In genomic region chr6:33707771-33708170, GRCh38 we compare ENCODE assay signal across 23 cellular contexts. TPM values are rescaled to one million over a fixed set of nuclear protein-coding genes. Genes with fewer than 3 reads are reported as not detected.
"Had no signal": no experiment of that assay in that cellular context is flagged by ENCODE, and none has a peak within 500 bp of the region (broad histone marks: within the 10 kb centered on the region; RNA-seq: fewer than 3 reads in every experiment).

No MANE protein-coding gene starts in this region.

- H3K4me3 ChIP-seq: coronary artery, gastrocnemius medialis, heart left ventricle, right atrium auricular region, skin epidermis, stomach, vagina had no signal

- DNase-seq: activated CD4-positive, alpha-beta T cell treated with anti-CD3 and anti-CD28 coated beads, Interleukin-2, amount 10 ng/mL, durations not matched to agents 24 days and 14 days; activated CD8-positive, alpha-beta memory T cell treated with anti-CD3 and anti-CD28 coated beads, Interleukin-2, amount 50 U/mL, for 4 hours; activated effector memory CD4-positive, alpha-beta T cell treated with anti-CD3 and anti-CD28 coated beads, Interleukin-2, amount 50 U/mL, for 16 hours; activated T-cell treated with anti-CD3 and anti-CD28 coated beads, Interleukin-2, amount 50 U/mL, for 48 hours; amygdala; erythroblast; gastrocnemius medialis; kidney glomerular epithelial cell; stimulated activated CD4-positive, alpha-beta T cell treated with anti-CD3 and anti-CD28 coated beads, Interleukin-15, amount 100 ng/mL, for 24 hours; stimulated activated CD4-positive, alpha-beta T cell treated with anti-CD3 and anti-CD28 coated beads, Interleukin-4, amount 100 ng/mL, for 1 hour; stomach; T-cell; T1000; trophoblast cell had no signal

- H3K9me3 ChIP-seq: gastrocnemius medialis, heart left ventricle, right atrium auricular region, stomach, vagina had no signal

- H3K27ac ChIP-seq: coronary artery, gastrocnemius medialis, skin epidermis, stomach, vagina had no signal

- H3K27me3 ChIP-seq: gastrocnemius medialis, heart left ventricle, right atrium auricular region, stomach, vagina had no signal

- H3K36me3 ChIP-seq: right atrium auricular region had no signal

- ATAC-seq: gastrocnemius medialis; heart left ventricle; stimulated activated effector memory CD8-positive, alpha-beta T cell treated with anti-CD3 and anti-CD28 coated beads, Interleukin-12 subunit alpha, Interleukin-12 subunit beta, amount 100 ng/mL, for 72 hours; T-cell had no signal

RNA-seq across cellular contexts. Expression of gene IP6K3, which starts 38.9 kb away (rescaled TPM):
- total RNA-seq: activated CD4-positive, alpha-beta T cell treated with anti-CD3 and anti-CD28 coated beads, Interleukin-2, amount 10 ng/mL, durations not matched to agents 24 days and 14 days; mononuclear cell; T-cell; temporal lobe had no signal
- polyA plus RNA-seq: neural cell had no signal
